ENCODE assay signal across 2 cellular contexts in genomic region chr12:46369095-46369473, GRCh38.
TF ChIP-seq lines count a peak whose summit lies in the region.

No MANE protein-coding gene starts in this region.

TF ChIP-seq in H1, 55 proteins besides CTCF, POLR2A, EP300 and RAD21:
- TF ChIP-seq KDM4A (IDR thresholded peaks at IDR 0.05; ENCODE audit: low read depth, low read length, severe bottlenecking) (no peak), GABPA (IDR thresholded peaks at IDR 0.05; ENCODE audit: borderline replicate concordance, insufficient read depth, low read length) (no peak), TBP (IDR thresholded peaks at IDR 0.05; ENCODE audit: low read depth, low read length) (no peak), TAF1 (IDR thresholded peaks at IDR 0.05; ENCODE audit: low read depth, low read length) (no peak), CHD7 (IDR thresholded peaks at IDR 0.05; ENCODE audit: insufficient replicate concordance, low read length) (no peak), CTBP2 (IDR thresholded peaks at IDR 0.05; ENCODE audit: borderline replicate concordance, insufficient read depth, insufficient read length, low read length) (no peak), SP2 (IDR thresholded peaks at IDR 0.05; ENCODE audit: low read length) (no peak)
TF ChIP-seq in H1: peak in this region for 0.

TF ChIP-seq in GM12891, 5 proteins besides CTCF, POLR2A, EP300 and RAD21 (continued from another document):
- TF ChIP-seq PAX5 (IDR thresholded peaks at IDR 0.05; ENCODE audit: insufficient read depth, low read length, severe bottlenecking) (no peak), POU2F2 (IDR thresholded peaks at IDR 0.05; ENCODE audit: low read depth, low read length) (no peak), TAF1 (IDR thresholded peaks at IDR 0.05; ENCODE audit: low read depth, low read length) (no peak), SPI1 (IDR thresholded peaks at IDR 0.05; ENCODE audit: low read depth, low read length) (no peak)
